In genomic region chr11:67659651-67660165, GRCh38 we compare ENCODE assay signal across 11 cellular contexts. TPM values are rescaled to one million over a fixed set of nuclear protein-coding genes. Genes with fewer than 3 reads are reported as not detected.
DNase-seq lines count a peak whose midpoint lies in the region; ATAC-seq, FAIRE-seq and TF ChIP-seq lines count a peak whose summit lies in the region.
"Not testable (repeated sequence)": the region's sequence is repeated elsewhere in the genome, so short reads cannot be mapped to it uniquely, and the experiment has no call there.
"Had no signal": no experiment of that assay in that cellular context is flagged by ENCODE, and none has a peak within 500 bp of the region (broad histone marks: within the 10 kb centered on the region; RNA-seq: fewer than 3 reads in every experiment).

No MANE protein-coding gene starts in this region.

- not testable (repeated sequence) for H3K9ac ChIP-seq in colonic mucosa (ENCODE audit: low read depth in 2 of 2, low read length in 2 of 2)

- H3K27ac Mint-ChIP-seq in activated B cell treated with CpG ODN at 0.5 μM for 24 hours, natural killer cell: not testable (repeated sequence)

- not testable (repeated sequence) for H3K27me3 Mint-ChIP-seq in activated B cell treated with CpG ODN at 0.5 μM for 24 hours; natural killer cell (ENCODE audit: low read depth in 2 of 2)

- H3K36me3 ChIP-seq in Panc1 (ENCODE audit: control insufficient read depth, insufficient read depth, low read length); colonic mucosa; psoas muscle (ENCODE audit: insufficient read depth in 1 of 2, low read depth in 1 of 2): not testable (repeated sequence)

- peak; percentile 57 for FAIRE-seq in A204.1 (lab: Jason Lieb, UNC)

- not testable (repeated sequence) for H3K4me3 ChIP-seq in Panc1 (ENCODE audit: low read depth in 2 of 2, low read length in 2 of 2); colonic mucosa; psoas muscle

- CTCF ChIA-PET in Panc1 (lab: Charles Lee), result interaction anchor here (0.6 to 2.0 kb wide), 8 partner anchors 9 to 54 kb away, joined by 3 to 23 read pairs (median 4); partner anchors contain the start of genes ACY3 and NUDT8
- CTCF ChIA-PET in activated B cell treated with CpG ODN at 0.5 μM for 24 hours (lab: Charles Lee), result interaction anchor here (0.6 to 4.8 kb wide), 11 partner anchors 9 to 314 kb away, joined by 3 to 55 read pairs (median 3); partner anchors contain the start of genes ACY3, GSTP1, NUDT8 and TBX10

- POLR2A ChIA-PET in Panc1 (lab: Charles Lee), result not testable (repeated sequence)
- POLR2A ChIA-PET in activated B cell treated with CpG ODN at 0.5 μM for 24 hours (lab: Charles Lee), result interaction anchor here (0.8 to 1.5 kb wide), 3 partner anchors 30 to 296 kb away, joined by 3 to 5 read pairs (median 3); no protein-coding TSS in a partner anchor

- not testable (repeated sequence) for H3K36me3 Mint-ChIP-seq in activated B cell treated with CpG ODN at 0.5 μM for 24 hours (ENCODE audit: low read depth); natural killer cell

- TF ChIP-seq CTCF in GM13977 (IDR thresholded peaks at IDR 0.05; ENCODE audit: extremely low read depth, insufficient read depth, missing control alignments) (peak; percentile 5), Panc1 (IDR thresholded peaks at IDR 0.05) (peak; percentile 35), activated B cell treated with CpG ODN at 0.5 μM for 24 hours (IDR thresholded peaks at IDR 0.05) (peak; percentile 9), colonic mucosa (IDR thresholded peaks at IDR 0.05) (peak; percentile 10), natural killer cell (IDR thresholded peaks at IDR 0.05) (peak; percentile 41), psoas muscle (IDR thresholded peaks at IDR 0.05) (peak; percentile 30)

- intact Hi-C loops in Panc1 (cut with micrococcal nuclease; ENCODE audit: unreplicated experiment), result not testable (repeated sequence)
- intact Hi-C loops in activated B cell treated with CpG ODN at 0.5 μM for 24 hours (cut with micrococcal nuclease) (loop anchor here (1.0 to 5.0 kb wide), 6 partner anchors 11 to 271 kb away; partner anchors contain the start of genes CDK2AP2, NUDT8 and PITPNM1), colonic mucosa (cut with DNase I) (loop anchor here (5.0 kb wide), 1 partner anchor 32 kb away; the partner anchor contains the start of gene NUDT8), natural killer cell (cut with micrococcal nuclease) (loop anchor here (1.0 to 5.0 kb wide), 3 partner anchors 19 to 77 kb away; partner anchors contain the start of genes GSTP1 and NUDT8), psoas muscle (cut with DNase I) (loop anchor here (5.0 kb wide), 3 partner anchors 32 to 87 kb away; partner anchors contain the start of gene NUDT8 (in 2 of the 2))

- H3K4me1 ChIP-seq in Panc1 (ENCODE audit: control insufficient read depth, insufficient read depth, low read length); colonic mucosa; psoas muscle: not testable (repeated sequence)

- not testable (repeated sequence) for H3K27me3 ChIP-seq in Panc1 (ENCODE audit: control insufficient read depth, insufficient read depth, low read length); colonic mucosa; psoas muscle (ENCODE audit: insufficient read depth in 3 of 3, low read length in 2 of 3)

- in situ Hi-C loops in GM13977 (cut with MboI; ENCODE audit: low pct_unique_long_range_greater_than_20kb, low sequenced_read_pairs, unreplicated experiment); Panc1 (cut with HindIII; ENCODE audit: low pct_unique_long_range_greater_than_20kb, low sequenced_read_pairs): not testable (repeated sequence)

- H3K4me3 Mint-ChIP-seq in activated B cell treated with CpG ODN at 0.5 μM for 24 hours, natural killer cell: not testable (repeated sequence)

- not testable (repeated sequence) for H3K27ac ChIP-seq in Panc1 (ENCODE audit: low read length); colonic mucosa; psoas muscle

- not testable (repeated sequence) for BruUV-seq in Panc1 (replicated peaks; lab: Mats Ljungman, UMichigan)

- H3K9me3 Mint-ChIP-seq in activated B cell treated with CpG ODN at 0.5 μM for 24 hours, natural killer cell: not testable (repeated sequence)

- H3K9me3 ChIP-seq in Panc1 (ENCODE audit: control insufficient read depth, insufficient read depth, low read depth, low read length); colonic mucosa; psoas muscle: not testable (repeated sequence)

- not testable (repeated sequence) for H3K4me1 Mint-ChIP-seq in activated B cell treated with CpG ODN at 0.5 μM for 24 hours, natural killer cell

- WGBS in psoas muscle, 3 donors, result 59 to 64% (median 63%) methylated on average over 5 of the region's 5 CpGs

- not testable (repeated sequence) for DNase-seq in GM13977 (ENCODE audit: low spot score); Panc1 (ENCODE audit: low read depth, low spot score); activated B cell treated with CpG ODN at 0.5 μM for 24 hours; colonic mucosa; natural killer cell; psoas muscle

- not testable (repeated sequence) for ATAC-seq in Panc1; activated B cell treated with CpG ODN at 0.5 μM for 24 hours (ENCODE audit: low read depth); natural killer cell; psoas muscle

RNA-seq across cellular contexts. Expression of gene ACY3, which starts 9.2 kb away (rescaled TPM):
- 0.26 TPM for total RNA-seq in Panc1 (2021; ENCODE audit: unreplicated experiment)
- 0.40 TPM for polyA plus RNA-seq in Panc1 (2012; ENCODE audit: insufficient read length)
- total RNA-seq in activated B cell treated with CpG ODN at 0.5 μM for 24 hours, result not detected in 2 replicates
- total RNA-seq in colonic mucosa, result 10 to 100 TPM; 10.6 to 13.8 TPM
- 1 to 10 TPM in 1 of 3 donors, under 1 TPM in 1, not detected in 1; 0.96 to 1.1 TPM for total RNA-seq in natural killer cell
- total RNA-seq in psoas muscle, result not detected
- polyA plus RNA-seq in psoas muscle, result under 1 TPM in 1 of 3 donors, not detected in 2; 0.04 TPM
- total RNA-seq: IMR-90 had no signal
- polyA plus RNA-seq: AG04450, IMR-90 had no signal

RNA-seq across cellular contexts. Expression of gene ALDH3B2, which starts 14.7 kb away (rescaled TPM):
- total RNA-seq in Panc1 (2021; ENCODE audit: unreplicated experiment), result not detected
- polyA plus RNA-seq in Panc1 (2012; ENCODE audit: insufficient read length), result not detected
- total RNA-seq in activated B cell treated with CpG ODN at 0.5 μM for 24 hours, result not detected in 2 replicates
- total RNA-seq in colonic mucosa, result under 1 TPM; 0.08 to 0.89 TPM
- total RNA-seq in natural killer cell, result not detected
- total RNA-seq in psoas muscle, result not detected
- polyA plus RNA-seq in psoas muscle, result not detected
- total RNA-seq: A172; CD8-positive, alpha-beta memory T cell; IMR-90 had no signal
- polyA plus RNA-seq: AG04450; CD8-positive, alpha-beta memory T cell; IMR-90 had no signal

RNA-seq across cellular contexts. Expression of gene TBX10, which starts 20.1 kb away (rescaled TPM):
- not detected for total RNA-seq in Panc1 (2021; ENCODE audit: unreplicated experiment)
- not detected for polyA plus RNA-seq in Panc1 (2012; ENCODE audit: insufficient read length)
- not detected in 2 replicates for total RNA-seq in activated B cell treated with CpG ODN at 0.5 μM for 24 hours
- total RNA-seq in colonic mucosa, result 10 to 100 TPM in 1 of 2 donors, 1 to 10 TPM in 1; 7.8 to 19.3 TPM
- not detected for total RNA-seq in natural killer cell
- total RNA-seq in psoas muscle, result not detected
- polyA plus RNA-seq in psoas muscle, result under 1 TPM in 1 of 3 donors, not detected in 2; 0.01 TPM
- total RNA-seq: A172; CD8-positive, alpha-beta memory T cell; IMR-90 had no signal
- polyA plus RNA-seq: AG04450; CD8-positive, alpha-beta memory T cell; IMR-90 had no signal

RNA-seq across cellular contexts. Expression of gene NUDT8, which starts 30.0 kb away (rescaled TPM):
- total RNA-seq in Panc1 (2021; ENCODE audit: unreplicated experiment), result 13.2 TPM
- polyA plus RNA-seq in Panc1 (2012; ENCODE audit: insufficient read length), result 13.7 TPM
- 5.3 and 6.1 TPM in 2 replicates for total RNA-seq in activated B cell treated with CpG ODN at 0.5 μM for 24 hours
- 10 to 100 TPM; 35.1 to 52.5 TPM for total RNA-seq in colonic mucosa
- 1 to 10 TPM; 1.7 to 5.2 (median 4.1) TPM for total RNA-seq in natural killer cell
- total RNA-seq in psoas muscle, result 10 to 100 TPM; 19.0 to 37.0 (median 31.8) TPM
- 10 to 100 TPM; 28.5 to 52.2 (median 48.9) TPM for polyA plus RNA-seq in psoas muscle

RNA-seq across cellular contexts. Expression of gene NDUFV1, which starts 53.0 kb away (rescaled TPM):
- 281 TPM for total RNA-seq in Panc1 (2021; ENCODE audit: unreplicated experiment)
- 441 TPM for polyA plus RNA-seq in Panc1 (2012; ENCODE audit: insufficient read length)
- total RNA-seq in activated B cell treated with CpG ODN at 0.5 μM for 24 hours, result 207 and 221 TPM in 2 replicates
- total RNA-seq in colonic mucosa, result 100 to 1,000 TPM; 329 to 361 TPM
- 100 to 1,000 TPM; 346 to 393 (median 360) TPM for total RNA-seq in natural killer cell
- total RNA-seq in psoas muscle, result 100 to 1,000 TPM; 250 to 413 (median 364) TPM
- polyA plus RNA-seq in psoas muscle, result 100 to 1,000 TPM; 248 to 340 (median 287) TPM
